In the genomic region with DNA sequence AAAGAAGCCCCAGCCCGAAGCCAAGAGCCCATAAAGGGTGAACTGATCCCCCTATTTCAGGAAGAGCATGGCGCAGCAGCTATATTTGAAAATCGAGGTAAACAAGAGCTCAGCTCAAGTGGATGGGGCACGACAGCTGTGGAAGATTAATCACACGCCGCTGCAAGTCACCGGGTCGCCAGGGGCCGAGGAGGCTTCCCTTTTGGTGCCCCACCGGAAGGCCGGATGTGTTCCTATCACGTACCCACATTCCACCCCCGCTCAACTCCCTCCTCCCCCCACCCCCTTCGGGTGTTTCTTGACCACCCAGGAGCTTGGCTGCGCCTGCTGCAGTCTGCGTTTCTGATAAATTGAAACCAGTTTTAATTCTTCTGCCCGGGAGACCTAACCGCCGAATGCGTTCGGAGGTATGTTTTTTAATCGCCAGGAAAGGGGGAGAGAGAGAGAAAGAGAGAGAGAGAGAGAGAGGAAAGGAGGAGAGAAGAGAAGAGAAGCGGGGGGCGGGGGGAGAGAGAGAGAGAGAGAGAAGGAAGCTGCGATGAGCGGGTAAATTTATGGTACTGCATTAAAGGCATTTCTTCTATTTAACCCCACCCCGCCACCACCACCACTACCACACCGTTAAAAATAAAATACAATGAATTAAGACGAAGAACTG, we compare ENCODE assay signal across 8 cellular contexts. TPM values are rescaled to one million over a fixed set of nuclear protein-coding genes. Genes with fewer than 3 reads are reported as not detected.
DNase-seq lines count a peak whose midpoint lies in the region; ATAC-seq and TF ChIP-seq lines count a peak whose summit lies in the region.

No MANE protein-coding gene starts in this region.

- peak overlapping the region; percentile 67 for H3K4me3 Mint-ChIP-seq in endodermal cell

- H3K4me3 ChIP-seq in NT2/D1 (ENCODE audit: insufficient read length, low read depth) (peak overlapping the region; percentile 58), endodermal cell (ENCODE audit: low read length) (peak overlapping the region; percentile 83), neuronal stem cell (ENCODE audit: low read length in 2 of 2) (peak overlapping the region; percentile 62 to 71)

- H3K27ac ChIP-seq in endodermal cell (ENCODE audit: low read depth, low read length): no peak overlapping the region
- no peak overlapping the region for H3K27ac ChIP-seq in neuronal stem cell (replicated peaks; ENCODE audit: low read length)

- H3K18ac ChIP-seq in neuronal stem cell (ENCODE audit: low read length): no peak overlapping the region

- H3K4me1 Mint-ChIP-seq in endodermal cell: peaks cover 16% of the 10 kb centered on the region

- no peak for ATAC-seq in HG02678 (IDR thresholded peaks at IDR 0.05; ENCODE audit: unreplicated experiment)

- peaks cover 56% of the 10 kb centered on the region for H3K27me3 ChIP-seq in NT2/D1 (ENCODE audit: insufficient read depth, insufficient read length)
- peaks cover 86% of the 10 kb centered on the region for H3K27me3 ChIP-seq in endodermal cell (ENCODE audit: control insufficient read depth, insufficient read depth, low read length, poor library complexity, severe bottlenecking)
- peaks cover 4 to 74% (median 33%) of the 10 kb centered on the region in 3 experiments for H3K27me3 ChIP-seq in neuronal stem cell (ENCODE audit: control insufficient read depth in 3 of 3, insufficient read depth in 3 of 3, low read depth in 1 of 3, low read length in 3 of 3)

- H3K4me1 ChIP-seq in NT2/D1 (ENCODE audit: insufficient read depth, insufficient read length) (peaks cover 5% of the 10 kb centered on the region), endodermal cell (ENCODE audit: control insufficient read depth, insufficient read depth, low read length) (no peaks in the 10 kb centered on the region), neuronal stem cell (ENCODE audit: control insufficient read depth in 2 of 2, insufficient read depth in 1 of 2, low read depth in 1 of 2, low read length in 2 of 2) (peaks cover 2 to 6% of the 10 kb centered on the region in 2 donors)

- peaks cover 61% of the 10 kb centered on the region for H3K27me3 Mint-ChIP-seq in endodermal cell (ENCODE audit: insufficient read depth)

- H3K14ac ChIP-seq in neuronal stem cell (ENCODE audit: low read length): no peak overlapping the region

- H4K91ac ChIP-seq in neuronal stem cell (ENCODE audit: low read depth, low read length, poor library complexity): no peak overlapping the region

- no peaks in the 10 kb centered on the region for H3K9me3 ChIP-seq in NT2/D1 (ENCODE audit: insufficient read depth, low read length)
- no peaks in the 10 kb centered on the region for H3K9me3 ChIP-seq in endodermal cell (ENCODE audit: control insufficient read depth, low read length)
- no peaks in the 10 kb centered on the region for H3K9me3 ChIP-seq in neuronal stem cell (replicated peaks in 1 of 2; ENCODE audit: control insufficient read depth in 2 of 2, insufficient read depth in 1 of 2, low read depth in 1 of 2, low read length in 2 of 2)

- 61 to 75% methylated on average over 16 to 26 of the region's 29 CpGs for WGBS in endodermal cell (ENCODE audit: insufficient coverage in 1 of 2, insufficient read length in 1 of 2), 2 experiments
- WGBS in neuronal stem cell (ENCODE audit: extremely low coverage in 2 of 2, insufficient read length in 2 of 2, insufficient replicate concordance in 1 of 2), 2 donors: no CpG with 5 or more reads among the region's 29 CpGs

- no peak overlapping the region for H3K23ac ChIP-seq in neuronal stem cell (ENCODE audit: low read depth, low read length, poor library complexity)

- H3K4me2 ChIP-seq in neuronal stem cell (ENCODE audit: insufficient read depth, low read length, poor library complexity, severe bottlenecking): peak overlapping the region; percentile 100

- H3K9ac ChIP-seq in NT2/D1 (ENCODE audit: insufficient read length, low read depth) (no peak overlapping the region), endodermal cell (ENCODE audit: extremely low read depth, low read length, poor library complexity, severe bottlenecking) (no peak overlapping the region), neuronal stem cell (ENCODE audit: low read depth, low read length, poor library complexity) (no peak overlapping the region)

- H3K36me3 Mint-ChIP-seq in endodermal cell (ENCODE audit: low read depth): no peaks in the 10 kb centered on the region

- no peak overlapping the region for H2BK5ac ChIP-seq in neuronal stem cell (ENCODE audit: low read length)

- H3K4ac ChIP-seq in neuronal stem cell (ENCODE audit: low read length): no peak overlapping the region

- no peak overlapping the region for H2BK12ac ChIP-seq in neuronal stem cell (ENCODE audit: low read length)

- no peak overlapping the region for H2BK120ac ChIP-seq in neuronal stem cell (ENCODE audit: low read depth, low read length)

- in situ Hi-C loops in ACHN (cut with HindIII; ENCODE audit: low pct_ligation_motif_present, low pct_unique_long_range_greater_than_20kb, low sequenced_read_pairs): no loop called here

- H3K79me1 ChIP-seq in neuronal stem cell (ENCODE audit: low read depth, low read length): no peaks in the 10 kb centered on the region

- no peaks in the 10 kb centered on the region for H3K9me3 Mint-ChIP-seq in endodermal cell

- no peak for TF ChIP-seq CTCF in endodermal cell (conservative IDR thresholded peaks at IDR 0.05)

- H3K36me3 ChIP-seq in NT2/D1 (ENCODE audit: insufficient read depth, insufficient read length, low read length) (no peaks in the 10 kb centered on the region), endodermal cell (ENCODE audit: control insufficient read depth, insufficient read depth, low read length) (no peaks in the 10 kb centered on the region), neuronal stem cell (replicated peaks in 1 of 2; ENCODE audit: control insufficient read depth in 2 of 2, insufficient read depth in 2 of 2, low read length in 2 of 2) (no peaks in the 10 kb centered on the region)

- peak; percentile 48 for DNase-seq in DMS79 treated with DMSO at 0.1 percent for 48 hours (lab: John Stamatoyannopoulos, UW)
- no peak for DNase-seq in DMS79 (lab: John Stamatoyannopoulos, UW)
- no peak for DNase-seq in NT2/D1 (ENCODE audit: low read depth, low spot score)
- DNase-seq in endodermal cell: peak; percentile 63
- no peak for DNase-seq in neuronal stem cell (ENCODE audit: low spot score)
- no peak for DNase-seq in activated gamma-delta T cell (lab: John Stamatoyannopoulos, UW)
- DNase-seq in ACHN: no peak

- peak overlapping the region; percentile 96 for H2AFZ ChIP-seq in neuronal stem cell (ENCODE audit: low read length)

- H2BK15ac ChIP-seq in neuronal stem cell (ENCODE audit: low read length): no peak overlapping the region

- H2AK5ac ChIP-seq in neuronal stem cell (ENCODE audit: low read depth, low read length): no peak overlapping the region

- no peak overlapping the region for H4K8ac ChIP-seq in neuronal stem cell (ENCODE audit: low read depth, low read length)

- no peak overlapping the region for H3K27ac Mint-ChIP-seq in endodermal cell

RNA-seq across cellular contexts. Expression of gene SLC8A3, which starts 1.8 kb away (rescaled TPM):
- total RNA-seq in endodermal cell: under 1 TPM in 1 of 2 donors, not detected in 1; 0.09 TPM
- polyA plus RNA-seq in endodermal cell (2013, experiment 1 of 2): 0.57 TPM
- 0.91 TPM for polyA plus RNA-seq in endodermal cell (2013, experiment 2 of 2)
- polyA plus RNA-seq in neuronal stem cell (2013, experiment 1 of 2): 0.14 TPM
- polyA plus RNA-seq in neuronal stem cell (2013, experiment 2 of 2): 0.10 TPM

Comparison
In these comparisons a context has a peak if more than half of its experiments do, and no peak if none do; other contexts are left out.
1. DNase-seq: peak in DMS79 treated with DMSO at 0.1 percent for 48 hours (single experiment) and endodermal cell (single experiment); none in DMS79 (single experiment), NT2/D1 (single experiment), neuronal stem cell (single experiment), activated gamma-delta T cell (single experiment) and ACHN (single experiment).
2. Peak in every context shown above with its lines, with median percentiles within 50 percentile points of each other: H3K4me3 ChIP-seq.